8 cellular contexts compared by ENCODE assay signal in genomic region chr17:42774066-42774750, GRCh38. TPM values are rescaled to one million over a fixed set of nuclear protein-coding genes. Genes with fewer than 3 reads are reported as not detected.
DNase-seq lines count a peak whose midpoint lies in the region; ATAC-seq and TF ChIP-seq lines count a peak whose summit lies in the region.

No MANE protein-coding gene starts in this region.

- peaks cover 21% of the 10 kb centered on the region; the same call in 1 of the 2 replicates for H3F3A ChIP-seq in GM23248 (ENCODE audit: insufficient read depth)

- peak; percentile 9; the same call in 2 of the 3 replicates for ATAC-seq in SK-N-SH treated with all-trans-retinoic acid at 6 μM for 48 hours
- no peak for ATAC-seq in GM21786 (IDR thresholded peaks at IDR 0.05; ENCODE audit: unreplicated experiment)
- no peak for ATAC-seq in HG02763 (IDR thresholded peaks at IDR 0.05; ENCODE audit: unreplicated experiment)

- H3K36me3 ChIP-seq in GM23248 (ENCODE audit: low read depth) = peaks cover 7% of the 10 kb centered on the region; the same call in 1 of the 2 replicates

- H3K4me2 ChIP-seq in GM23248 (ENCODE audit: unreplicated experiment) = peak overlapping the region; percentile 85

- H4K20me1 ChIP-seq in GM23248 (ENCODE audit: insufficient read depth) = no peaks in the 10 kb centered on the region

- peak overlapping the region; percentile 89 for H3K9ac ChIP-seq in GM23248

- in situ Hi-C loops in GM23248 (cut with MboI) = no loop called here

- H3K79me2 ChIP-seq in GM23248 (ENCODE audit: insufficient read depth) = peaks cover 11% of the 10 kb centered on the region; the same call in 1 of the 2 replicates

- H3K4me3 ChIP-seq in GM23248 (peak overlapping the region; percentile 93), fibroblast of villous mesenchyme (ENCODE audit: low read depth, low read length) (peak overlapping the region; percentile 91), skeletal muscle cell (ENCODE audit: low read depth, low read length) (peak overlapping the region; percentile 97)

- TF ChIP-seq CTCF in fibroblast of villous mesenchyme (IDR thresholded peaks at IDR 0.05; ENCODE audit: insufficient read depth, low read depth, low read length) = no peak

- WGBS in GM23248 (ENCODE audit: low coverage in 1 of 2, low lambda C conversion rate in 2 of 2, missing lambda C conversion rate in 2 of 2), 2 experiments = 52 to 54% methylated on average over 3 of the region's 3 CpGs

- H3K9me3 ChIP-seq in GM23248 (ENCODE audit: low read depth) = no peaks in the 10 kb centered on the region

- H3K27ac ChIP-seq in GM23248 = peak overlapping the region; percentile 66

- DNase-seq in GM23248 (peak; percentile 58), fibroblast of villous mesenchyme (ENCODE audit: low read depth) (no peak), skeletal muscle cell (ENCODE audit: low read depth) (no peak), amygdala (lab: John Stamatoyannopoulos, UW) (no peak), Ammon's horn (ENCODE audit: low spot score) (no peak)

- H3K27me3 ChIP-seq in GM23248 (replicated peaks; ENCODE audit: insufficient read depth) = no peaks in the 10 kb centered on the region

- no peaks in the 10 kb centered on the region for H3K9me2 ChIP-seq in GM23248 (ENCODE audit: insufficient read depth)

- H2AFZ ChIP-seq in GM23248 = peak overlapping the region; percentile 97

- H3K4me1 ChIP-seq in GM23248 (ENCODE audit: insufficient read depth) = peaks cover 16% of the 10 kb centered on the region

TF ChIP-seq in SK-N-SH treated with all-trans-retinoic acid at 6 μM for 48 hours, 23 proteins besides CTCF, POLR2A, EP300 and RAD21:
- no peak for TF ChIP-seq ZNF70 (CRISPR knock-in tag; IDR thresholded peaks at IDR 0.05)
- no peak for TF ChIP-seq CSDC2 (CRISPR knock-in tag; IDR thresholded peaks at IDR 0.05)
- TF ChIP-seq ZFP30 (CRISPR knock-in tag; IDR thresholded peaks at IDR 0.05) = no peak
- TF ChIP-seq TSHZ2 (CRISPR knock-in tag; IDR thresholded peaks at IDR 0.05) = no peak
TF ChIP-seq in SK-N-SH treated with all-trans-retinoic acid at 6 μM for 48 hours: peak in this region for 0.

RNA-seq across cellular contexts. Expression of gene VPS25, which starts 1.0 kb away (rescaled TPM):
- 93.0 and 96.0 TPM in 2 replicates for total RNA-seq in GM23248 (2014; rRNA removed; shearing (Covaris generic))
- 103 TPM in 2 replicates for polyA plus RNA-seq in GM23248 (2016; fragmentation: Nextera tagmentation; extraction: Ambion mirVana)
- total RNA-seq in fibroblast of villous mesenchyme = 52.2 and 53.1 TPM in 2 replicates

RNA-seq across cellular contexts. Expression of gene WNK4, which starts 6.2 kb away (rescaled TPM):
- 3.0 and 3.4 TPM in 2 replicates for total RNA-seq in GM23248 (2014; rRNA removed; shearing (Covaris generic))
- 11.4 and 12.6 TPM in 2 replicates for polyA plus RNA-seq in GM23248 (2016; fragmentation: Nextera tagmentation; extraction: Ambion mirVana)
- total RNA-seq in fibroblast of villous mesenchyme = 1.3 and 3.9 TPM in 2 replicates

RNA-seq across cellular contexts. Expression of gene RAMP2, which starts 13.2 kb away (rescaled TPM):
- 3.7 TPM in 1 of 2 replicates, not detected in the other for total RNA-seq in GM23248 (2014; rRNA removed; shearing (Covaris generic))
- polyA plus RNA-seq in GM23248 (2016; fragmentation: Nextera tagmentation; extraction: Ambion mirVana) = 2.3 and 2.4 TPM in 2 replicates
- total RNA-seq in fibroblast of villous mesenchyme = not detected in 2 replicates

RNA-seq across cellular contexts. Expression of gene COA3, which starts 24.3 kb away (rescaled TPM):
- 39.1 and 48.0 TPM in 2 replicates for total RNA-seq in GM23248 (2014; rRNA removed; shearing (Covaris generic))
- 125 TPM in 2 replicates for polyA plus RNA-seq in GM23248 (2016; fragmentation: Nextera tagmentation; extraction: Ambion mirVana)
- total RNA-seq in fibroblast of villous mesenchyme = 52.2 and 66.4 TPM in 2 replicates

RNA-seq across cellular contexts. Expression of gene CNTD1, which starts 24.5 kb away (rescaled TPM):
- not detected in 2 replicates for total RNA-seq in GM23248 (2014; rRNA removed; shearing (Covaris generic))
- polyA plus RNA-seq in GM23248 (2016; fragmentation: Nextera tagmentation; extraction: Ambion mirVana) = 0.14 and 0.71 TPM in 2 replicates
- 0.32 TPM in 1 of 2 replicates, not detected in the other for total RNA-seq in fibroblast of villous mesenchyme
